Comparison of ENCODE assay signal across 20 cellular contexts in the genomic region with DNA sequence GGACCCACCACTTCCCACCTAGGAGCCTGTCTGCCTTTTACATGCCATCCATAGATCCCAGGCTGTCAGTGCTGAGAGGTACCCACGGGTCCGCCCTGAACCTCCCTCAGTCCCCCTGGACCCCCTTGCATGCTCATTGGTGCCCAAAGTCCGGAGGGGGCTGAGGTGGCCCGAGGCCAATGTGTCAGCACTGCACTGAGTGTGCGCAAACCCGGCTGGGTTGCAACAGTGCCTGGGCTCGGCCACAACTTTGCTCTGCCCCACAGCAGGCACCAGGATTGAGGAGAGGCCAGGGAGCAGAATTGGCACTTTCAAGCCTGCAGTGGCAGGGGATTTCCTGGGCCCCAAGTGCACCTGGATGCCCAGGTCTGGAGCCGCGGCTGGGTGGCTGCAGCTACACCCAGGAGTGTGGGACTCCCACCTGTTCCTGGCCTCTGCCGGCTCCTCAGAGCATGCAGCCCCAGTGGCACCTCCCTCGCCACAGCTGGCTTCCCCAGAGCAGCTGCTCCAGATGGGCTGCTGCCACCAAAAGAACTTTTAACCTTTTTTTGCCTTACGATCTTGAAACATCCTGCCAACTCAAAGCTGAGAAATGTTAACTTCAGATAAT.
DNase-seq lines count a peak whose midpoint lies in the region; ATAC-seq lines count a peak whose summit lies in the region.
"Had no signal": no experiment of that assay in that cellular context is flagged by ENCODE, and none has a peak within 500 bp of the region (broad histone marks: within the 10 kb centered on the region; RNA-seq: fewer than 3 reads in every experiment).

No MANE protein-coding gene starts in this region.

- ATAC-seq in HG03432 (IDR thresholded peaks at IDR 0.05; ENCODE audit: unreplicated experiment) = peak; percentile 74
- peak; percentile 70 for ATAC-seq in memory B cell (ENCODE audit: low read depth)
- peak; percentile 63 for ATAC-seq in stimulated activated memory B cell treated with anti-CD40 and anti-IgM and Interleukin-4, amounts not matched to agents 10 μg/mL and 1 μg/mL and 100 μg/mL, for 72 hours
- no peak for ATAC-seq in Right ventricle myocardium superior (ENCODE audit: poor library complexity)

- no peaks in the 10 kb centered on the region for H3K27me3 Mint-ChIP-seq in memory B cell
- no peaks in the 10 kb centered on the region for H3K27me3 Mint-ChIP-seq in stimulated activated memory B cell treated with anti-CD40 and anti-IgM and Interleukin-4, amounts not matched to agents 10 μg/mL and 1 μg/mL and 100 μg/mL, for 72 hours

- H3K4me3 Mint-ChIP-seq in memory B cell = no peak overlapping the region
- no peak overlapping the region for H3K4me3 Mint-ChIP-seq in stimulated activated memory B cell treated with anti-CD40 and anti-IgM and Interleukin-4, amounts not matched to agents 10 μg/mL and 1 μg/mL and 100 μg/mL, for 72 hours

- no peaks in the 10 kb centered on the region for H3K4me1 ChIP-seq in SJCRH30
- H3K4me1 ChIP-seq: HAP-1 had no signal

- H3K36me3 ChIP-seq in SJCRH30 = no peaks in the 10 kb centered on the region
- H3K36me3 ChIP-seq: HAP-1 had no signal

- no peak overlapping the region for H3K27ac Mint-ChIP-seq in memory B cell
- H3K27ac Mint-ChIP-seq in stimulated activated memory B cell treated with anti-CD40 and anti-IgM and Interleukin-4, amounts not matched to agents 10 μg/mL and 1 μg/mL and 100 μg/mL, for 72 hours = no peak overlapping the region

- H3K4me1 Mint-ChIP-seq in memory B cell = no peaks in the 10 kb centered on the region
- H3K4me1 Mint-ChIP-seq in stimulated activated memory B cell treated with anti-CD40 and anti-IgM and Interleukin-4, amounts not matched to agents 10 μg/mL and 1 μg/mL and 100 μg/mL, for 72 hours = no peaks in the 10 kb centered on the region

- no peaks in the 10 kb centered on the region for H3K27me3 ChIP-seq in SJCRH30

- H3K9me3 ChIP-seq in SJCRH30 (replicated peaks) = no peaks in the 10 kb centered on the region
- H3K9me3 ChIP-seq: HAP-1 had no signal

- intact Hi-C loops in Right ventricle myocardium superior (cut with DNase I) = no loop called here

- no peak overlapping the region for H3K27ac ChIP-seq in SJCRH30
- H3K27ac ChIP-seq: C4-2B, HL-60, KMS-11, PC-9 had no signal

- no peaks in the 10 kb centered on the region for H3K36me3 Mint-ChIP-seq in memory B cell
- no peaks in the 10 kb centered on the region for H3K36me3 Mint-ChIP-seq in stimulated activated memory B cell treated with anti-CD40 and anti-IgM and Interleukin-4, amounts not matched to agents 10 μg/mL and 1 μg/mL and 100 μg/mL, for 72 hours

- H3K9me3 Mint-ChIP-seq in memory B cell = peaks cover 1% of the 10 kb centered on the region
- H3K9me3 Mint-ChIP-seq in stimulated activated memory B cell treated with anti-CD40 and anti-IgM and Interleukin-4, amounts not matched to agents 10 μg/mL and 1 μg/mL and 100 μg/mL, for 72 hours = no peaks in the 10 kb centered on the region

- H3K4me3 ChIP-seq in SJCRH30 = no peak overlapping the region
- H3K4me3 ChIP-seq: HAP-1, PC-9 had no signal

- DNase-seq in SJCRH30 = peak; percentile 9 to 27
- no peak for DNase-seq in memory B cell (ENCODE audit: low spot score in 2 of 2)
- no peak for DNase-seq in COR-L47 (lab: John Stamatoyannopoulos, UW)
- DNase-seq in Right ventricle myocardium superior = no peak
- no peak for DNase-seq in NCI-H2029 (lab: John Stamatoyannopoulos, UW)
- no peak for DNase-seq in SIG-M5 (lab: John Stamatoyannopoulos, UW)
- DNase-seq: DMS79 treated with DMSO at 0.1 percent for 48 hours, NCI-H1092 treated with DMSO at 0.1 percent for 48 hours, NCI-H146, NCI-H2081, NCI-H2171 treated with DMSO at 0.1 percent for 48 hours, NCI-H446, NCI-H748 treated with DMSO at 0.1 percent for 48 hours, PC-9 had no signal

Comparison
In these comparisons a context has a peak if more than half of its experiments do, and no peak if none do; other contexts are left out.
1. DNase-seq: peak in SJCRH30 (2 of 2); none in memory B cell (0 of 2), COR-L47 (single experiment), Right ventricle myocardium superior (single experiment), NCI-H2029 (single experiment) and SIG-M5 (single experiment).